In genomic region chr10:48412933-48413332, GRCh38 we compare ENCODE assay signal across 10 cellular contexts.
"Had no signal": no experiment of that assay in that cellular context is flagged by ENCODE, and none has a peak within 500 bp of the region (broad histone marks: within the 10 kb centered on the region; RNA-seq: fewer than 3 reads in every experiment).

No MANE protein-coding gene starts in this region.

- H3K4me3 ChIP-seq: GM23338 had no signal

- H3K27ac ChIP-seq: KMS-11 had no signal

- FAIRE-seq: H1, H54, HTR-8/SVneo had no signal

- H3K9ac ChIP-seq: KMS-11 had no signal

- ATAC-seq: GM23338 had no signal

- DNase-seq: H9, HCEC 1CT, HFFc6, IMR-90, KBM-7 had no signal

- H3K4me2 ChIP-seq: GM23338, KMS-11 had no signal

- H3K27ac Mint-ChIP-seq: GM23338, H9, HFFc6 had no signal

- H2AFZ ChIP-seq: GM23338 had no signal

- H3K4me3 Mint-ChIP-seq: GM23338, H9, HFFc6 had no signal
